Comparison of ENCODE assay signal across 7 cellular contexts in genomic region chr2:73176205-73176880, GRCh38. TPM values are rescaled to one million over a fixed set of nuclear protein-coding genes. Genes with fewer than 3 reads are reported as not detected.
DNase-seq lines count a peak whose midpoint lies in the region; ATAC-seq and TF ChIP-seq lines count a peak whose summit lies in the region.

No MANE protein-coding gene starts in this region.

- no peaks in the 10 kb centered on the region for H3K79me2 ChIP-seq in GM23338 (replicated peaks; ENCODE audit: insufficient read depth)

- H3K36me3 Mint-ChIP-seq in GM23338 (ENCODE audit: low read depth) = no peaks in the 10 kb centered on the region

- H3K36me3 ChIP-seq in GM23338 (ENCODE audit: insufficient read depth) = no peaks in the 10 kb centered on the region
- no peaks in the 10 kb centered on the region for H3K36me3 ChIP-seq in neuron (ENCODE audit: insufficient read depth, low read length)

- peaks cover 3% of the 10 kb centered on the region; the same call in 1 of the 2 replicates for H3F3A ChIP-seq in GM23338 (replicated peaks; ENCODE audit: low read depth)

- no peak for TF ChIP-seq CTCF in GM23338 (conservative IDR thresholded peaks at IDR 0.05; ENCODE audit: low read depth in 2 of 2)

- H3K9me3 Mint-ChIP-seq in GM23338 = no peaks in the 10 kb centered on the region

- DNase-seq in GM23338 (ENCODE audit: low spot score) (peak; percentile 49), erythroblast (lab: John Stamatoyannopoulos, UW) (peak; percentile 36 to 40), NCI-H510A treated with DMSO at 0.1 percent for 48 hours (lab: John Stamatoyannopoulos, UW) (no peak), inferior parietal cortex (ENCODE audit: extremely low spot score) (no peak)

- H3K4me3 ChIP-seq in GM23338 = peak overlapping the region; percentile 83
- H3K4me3 ChIP-seq in neuron (ENCODE audit: low read length) = no peak overlapping the region

- no peak for TF ChIP-seq POLR2A in erythroblast (IDR thresholded peaks at IDR 0.05; ENCODE audit: low read length)

- H3K4me1 ChIP-seq in GM23338 (ENCODE audit: insufficient read depth) (peaks cover 17% of the 10 kb centered on the region), neuron (ENCODE audit: insufficient read depth, low read length) (peaks cover 5% of the 10 kb centered on the region)

- H3K4me2 ChIP-seq in GM23338 = peak overlapping the region; percentile 93

- no peak overlapping the region for H3K27ac ChIP-seq in GM23338 (ENCODE audit: low read depth)

- peak overlapping the region; percentile 86 for H3K4me3 Mint-ChIP-seq in GM23338

- no peaks in the 10 kb centered on the region for H4K20me1 ChIP-seq in GM23338 (replicated peaks; ENCODE audit: insufficient read depth)

- peaks cover 27% of the 10 kb centered on the region for H3K4me1 Mint-ChIP-seq in GM23338

- H3K9me3 ChIP-seq in neuron (ENCODE audit: low read length) = no peaks in the 10 kb centered on the region

- ATAC-seq in GM23338 (peak; percentile 4), SK-N-SH treated with all-trans-retinoic acid at 6 μM for 48 hours (peak; percentile 4), GM19023 (IDR thresholded peaks at IDR 0.05; ENCODE audit: unreplicated experiment) (no peak)

- no peaks in the 10 kb centered on the region for H3K9me2 ChIP-seq in GM23338 (ENCODE audit: insufficient read depth)

- H3K27me3 ChIP-seq in GM23338 (ENCODE audit: insufficient read depth) = peaks cover 85% of the 10 kb centered on the region
- H3K27me3 ChIP-seq in neuron (ENCODE audit: insufficient read depth, low read length) = peaks cover 48% of the 10 kb centered on the region

- H2AFZ ChIP-seq in GM23338 (peak overlapping the region; percentile 98), neuron (ENCODE audit: low read depth, low read length) (peak overlapping the region; percentile 50)

- H3K27me3 Mint-ChIP-seq in GM23338 (ENCODE audit: insufficient read depth, low read depth, poor library complexity) = peaks cover 56% of the 10 kb centered on the region

- H3K27ac Mint-ChIP-seq in GM23338 = no peak overlapping the region

TF ChIP-seq in GM23338, 12 proteins besides CTCF, POLR2A, EP300 and RAD21:
- TF ChIP-seq JUNB (IDR thresholded peaks at IDR 0.05; ENCODE audit: unreplicated experiment) = no peak
- peak; percentile 86 for TF ChIP-seq EZH2 (IDR thresholded peaks at IDR 0.05; ENCODE audit: low read depth, unreplicated experiment)
- peak; percentile 31 for TF ChIP-seq EZH2phosphoT487 (IDR thresholded peaks at IDR 0.05; ENCODE audit: unreplicated experiment)

TF ChIP-seq in SK-N-SH treated with all-trans-retinoic acid at 6 μM for 48 hours, 23 proteins besides CTCF, POLR2A, EP300 and RAD21:
- TF ChIP-seq TOX (CRISPR knock-in tag; IDR thresholded peaks at IDR 0.05; ENCODE audit: borderline replicate concordance) (no peak), ISL1 (CRISPR knock-in tag; IDR thresholded peaks at IDR 0.05) (no peak), ZNF565 (CRISPR knock-in tag; conservative IDR thresholded peaks at IDR 0.05; ENCODE audit: low read depth) (no peak), PPARA (CRISPR knock-in tag; IDR thresholded peaks at IDR 0.05; ENCODE audit: borderline replicate concordance) (no peak), SNAI2 (CRISPR knock-in tag; IDR thresholded peaks at IDR 0.05) (no peak), CREB5 (CRISPR knock-in tag; IDR thresholded peaks at IDR 0.05; ENCODE audit: low read depth) (no peak), ZFP3 (CRISPR knock-in tag; IDR thresholded peaks at IDR 0.05) (no peak), ZNF70 (CRISPR knock-in tag; IDR thresholded peaks at IDR 0.05) (no peak), ESRRG (CRISPR knock-in tag; IDR thresholded peaks at IDR 0.05) (no peak)
- TF ChIP-seq, protein P1, sequence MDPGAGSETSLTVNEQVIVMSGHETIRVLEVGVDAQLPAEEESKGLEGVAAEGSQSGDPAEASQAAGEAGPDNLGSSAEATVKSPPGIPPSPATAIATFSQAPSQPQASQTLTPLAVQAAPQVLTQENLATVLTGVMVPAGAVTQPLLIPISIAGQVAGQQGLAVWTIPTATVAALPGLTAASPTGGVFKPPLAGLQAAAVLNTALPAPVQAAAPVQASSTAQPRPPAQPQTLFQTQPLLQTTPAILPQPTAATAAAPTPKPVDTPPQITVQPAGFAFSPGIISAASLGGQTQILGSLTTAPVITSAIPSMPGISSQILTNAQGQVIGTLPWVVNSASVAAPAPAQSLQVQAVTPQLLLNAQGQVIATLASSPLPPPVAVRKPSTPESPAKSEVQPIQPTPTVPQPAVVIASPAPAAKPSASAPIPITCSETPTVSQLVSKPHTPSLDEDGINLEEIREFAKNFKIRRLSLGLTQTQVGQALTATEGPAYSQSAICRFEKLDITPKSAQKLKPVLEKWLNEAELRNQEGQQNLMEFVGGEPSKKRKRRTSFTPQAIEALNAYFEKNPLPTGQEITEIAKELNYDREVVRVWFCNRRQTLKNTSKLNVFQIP (CRISPR knock-in tag; IDR thresholded peaks at IDR 0.05; ENCODE audit: borderline replicate concordance, low read depth) = no peak

RNA-seq across cellular contexts. Expression of gene NOTO, which starts 26.0 kb away (rescaled TPM):
- total RNA-seq in GM23338 (2014; rRNA removed; shearing (Covaris generic)) = 0.47 and 0.73 TPM in 2 replicates
- polyA plus RNA-seq in GM23338 (2016; fragmentation: Nextera tagmentation; extraction: Ambion mirVana) = 0.06 and 0.12 TPM in 2 replicates

RNA-seq across cellular contexts. Expression of gene SMYD5, which starts 37.7 kb away (rescaled TPM):
- total RNA-seq in GM23338 (2014; rRNA removed; shearing (Covaris generic)) = 45.8 and 47.3 TPM in 2 replicates
- polyA plus RNA-seq in GM23338 (2016; fragmentation: Nextera tagmentation; extraction: Ambion mirVana) = 17.9 and 20.5 TPM in 2 replicates

RNA-seq across cellular contexts. Expression of gene PRADC1, which starts 56.7 kb away (rescaled TPM):
- total RNA-seq in GM23338 (2014; rRNA removed; shearing (Covaris generic)) = 6.5 and 8.6 TPM in 2 replicates
- polyA plus RNA-seq in GM23338 (2016; fragmentation: Nextera tagmentation; extraction: Ambion mirVana) = 6.8 and 8.3 TPM in 2 replicates

RNA-seq across cellular contexts. Expression of gene CCT7, which starts 57.8 kb away (rescaled TPM):
- total RNA-seq in GM23338 (2014; rRNA removed; shearing (Covaris generic)) = 516 and 642 TPM in 2 replicates
- polyA plus RNA-seq in GM23338 (2016; fragmentation: Nextera tagmentation; extraction: Ambion mirVana) = 269 and 287 TPM in 2 replicates

Comparison
In these comparisons a context has a peak if more than half of its experiments do, and no peak if none do; other contexts are left out.
1. DNase-seq: peak in GM23338 (single experiment) and erythroblast (2 of 2); none in NCI-H510A treated with DMSO at 0.1 percent for 48 hours (single experiment) and inferior parietal cortex (single experiment).